ENCODE assay signal across 15 cellular contexts in genomic region chr4:6762244-6762615, GRCh38.
"Had no signal": no experiment of that assay in that cellular context is flagged by ENCODE, and none has a peak within 500 bp of the region (broad histone marks: within the 10 kb centered on the region; RNA-seq: fewer than 3 reads in every experiment).

No MANE protein-coding gene starts in this region.

- ATAC-seq: left lobe of liver, mucosa of descending colon had no signal

- H3K9me3 ChIP-seq: breast epithelium, colonic mucosa, mucosa of descending colon had no signal

- H3K4me3 Mint-ChIP-seq: activated T-cell treated with anti-CD3 and anti-CD28 coated beads, Interleukin-2, amount 50 U/mL, for 4 hours; natural killer cell; T-helper 2 cell treated with Interferon-gamma antibody and Interleukin-4, amounts not matched to agents 5 μg/mL and 100 μg/mL, for 36 hours; type B pancreatic cell had no signal

- H3K36me3 ChIP-seq: breast epithelium, colonic mucosa had no signal

- H3K36me3 Mint-ChIP-seq: activated naive CD8-positive, alpha-beta T cell; natural killer cell; type B pancreatic cell had no signal

- H3K4me1 ChIP-seq: breast epithelium, colonic mucosa had no signal

- DNase-seq: activated CD4-positive, alpha-beta T cell treated with anti-CD3 and anti-CD28 coated beads, Interleukin-2, amount 50 U/mL, for 4 hours; activated CD4-positive, CD25-positive, alpha-beta regulatory T cell treated with anti-CD3 and anti-CD28 coated beads, Interleukin-2, amount 50 U/mL, for 72 hours; activated gamma-delta T cell; activated T-cell treated with anti-CD3 and anti-CD28 coated beads, Interleukin-2, amount 50 U/mL, for 4 hours; colonic mucosa; effector CD8-positive, alpha-beta T cell; natural killer cell; right cardiac atrium had no signal

- H3K27ac ChIP-seq: colonic mucosa had no signal

- H3K9me3 Mint-ChIP-seq: activated T-cell treated with anti-CD3 and anti-CD28 coated beads, Interleukin-2, amount 50 U/mL, for 4 hours; natural killer cell; T-helper 2 cell treated with Interferon-gamma antibody and Interleukin-4, amounts not matched to agents 5 μg/mL and 100 μg/mL, for 36 hours; type B pancreatic cell had no signal

- H3K27ac Mint-ChIP-seq: activated naive CD8-positive, alpha-beta T cell; T-helper 2 cell treated with Interferon-gamma antibody and Interleukin-4, amounts not matched to agents 5 μg/mL and 100 μg/mL, for 36 hours; type B pancreatic cell had no signal

- H3K4me3 ChIP-seq: colonic mucosa, mucosa of descending colon, smooth muscle cell had no signal

- H3K27me3 Mint-ChIP-seq: activated naive CD8-positive, alpha-beta T cell had no signal
